ENCODE assay signal across 37 cellular contexts in genomic region chr6:117401799-117402198, GRCh38. TPM values are rescaled to one million over a fixed set of nuclear protein-coding genes. Genes with fewer than 3 reads are reported as not detected.
"Had no signal": no experiment of that assay in that cellular context is flagged by ENCODE, and none has a peak within 500 bp of the region (broad histone marks: within the 10 kb centered on the region; RNA-seq: fewer than 3 reads in every experiment).

No MANE protein-coding gene starts in this region.

- H3K36me3 Mint-ChIP-seq: activated naive CD4-positive, alpha-beta T cell treated with anti-CD3 and anti-CD28 coated beads, Interleukin-2, amount 50 U/mL, for 24 hours; activated naive CD8-positive, alpha-beta T cell treated with anti-CD3 and anti-CD28 coated beads for 36 hours had no signal

- ATAC-seq: activated CD4-positive, CD25-positive, alpha-beta regulatory T cell treated with anti-CD3 and anti-CD28 coated beads, Interleukin-2, amount 50 U/mL, for 24 hours; activated CD8-positive, alpha-beta T cell treated with anti-CD3 and anti-CD28 coated beads for 36 hours; activated naive CD8-positive, alpha-beta T cell treated with anti-CD3 and anti-CD28 coated beads, Interleukin-2, amount 50 U/mL, for 24 hours; activated T-cell treated with anti-CD3 and anti-CD28 coated beads, Interleukin-2, amount 50 U/mL, for 4 hours; activated T-helper 17 cell treated with anti-CD3 and anti-CD28 coated beads, Interleukin-2, amount 50 U/mL, for 72 hours; body of pancreas; gastroesophageal sphincter; heart right ventricle; T-helper 17 cell had no signal

- H3K9me3 Mint-ChIP-seq: activated B cell treated with CpG ODN at 0.5 μM for 24 hours; activated CD8-positive, alpha-beta T cell treated with anti-CD3 and anti-CD28 coated beads for 36 hours; activated naive CD4-positive, alpha-beta T cell treated with anti-CD3 and anti-CD28 coated beads for 36 hours; activated naive CD4-positive, alpha-beta T cell treated with anti-CD3 and anti-CD28 coated beads, Interleukin-2, amount 50 U/mL, for 24 hours; activated naive CD8-positive, alpha-beta T cell treated with anti-CD3 and anti-CD28 coated beads for 36 hours; activated naive CD8-positive, alpha-beta T cell treated with anti-CD3 and anti-CD28 coated beads, Interleukin-2, amount 50 U/mL, for 24 hours; activated T-cell treated with anti-CD3 and anti-CD28 coated beads, Interleukin-2, amount 50 U/mL, for 4 hours; activated T-helper 17 cell treated with anti-CD3 and anti-CD28 coated beads, Interleukin-2, amount 50 U/mL, for 72 hours; T-helper 2 cell treated with Interferon-gamma antibody and Interleukin-4, amounts not matched to agents 5 μg/mL and 100 μg/mL, for 36 hours had no signal

- FAIRE-seq: endometrium, endothelial cell of umbilical vein had no signal

- H3K27ac Mint-ChIP-seq: activated B cell treated with CpG ODN at 0.5 μM for 24 hours; activated CD8-positive, alpha-beta T cell treated with anti-CD3 and anti-CD28 coated beads for 36 hours; activated naive CD4-positive, alpha-beta T cell treated with anti-CD3 and anti-CD28 coated beads for 36 hours; activated naive CD4-positive, alpha-beta T cell treated with anti-CD3 and anti-CD28 coated beads, Interleukin-2, amount 50 U/mL, for 24 hours; activated naive CD8-positive, alpha-beta T cell treated with anti-CD3 and anti-CD28 coated beads for 36 hours; activated naive CD8-positive, alpha-beta T cell treated with anti-CD3 and anti-CD28 coated beads, Interleukin-2, amount 50 U/mL, for 24 hours; activated T-helper 17 cell treated with anti-CD3 and anti-CD28 coated beads, Interleukin-2, amount 50 U/mL, for 72 hours; T-helper 17 cell; T-helper 2 cell treated with Interferon-gamma antibody and Interleukin-4, amounts not matched to agents 5 μg/mL and 100 μg/mL, for 36 hours had no signal

- H3K4me1 Mint-ChIP-seq: activated B cell treated with CpG ODN at 0.5 μM for 24 hours; activated naive CD4-positive, alpha-beta T cell treated with anti-CD3 and anti-CD28 coated beads, Interleukin-2, amount 50 U/mL, for 24 hours; activated naive CD8-positive, alpha-beta T cell treated with anti-CD3 and anti-CD28 coated beads for 36 hours; activated naive CD8-positive, alpha-beta T cell treated with anti-CD3 and anti-CD28 coated beads, Interleukin-2, amount 50 U/mL, for 24 hours; activated T-helper 17 cell treated with anti-CD3 and anti-CD28 coated beads, Interleukin-2, amount 50 U/mL, for 72 hours; T-helper 17 cell had no signal

- H3K27me3 ChIP-seq: adrenal gland, body of pancreas, cardiac muscle cell, esophagus squamous epithelium, gastroesophageal sphincter, heart right ventricle had no signal

- H3K27me3 Mint-ChIP-seq: activated B cell treated with CpG ODN at 0.5 μM for 24 hours; activated T-helper 17 cell treated with anti-CD3 and anti-CD28 coated beads, Interleukin-2, amount 50 U/mL, for 72 hours had no signal

- H3K27ac ChIP-seq: adrenal gland, body of pancreas, cardiac muscle cell, epithelial cell of prostate, esophagus squamous epithelium, gastroesophageal sphincter, heart right ventricle, WERI-Rb-1 had no signal

- H3K9me3 ChIP-seq: adrenal gland, body of pancreas, esophagus squamous epithelium, gastroesophageal sphincter, heart right ventricle had no signal

- H3K4me1 ChIP-seq: adrenal gland, body of pancreas, esophagus squamous epithelium, gastroesophageal sphincter had no signal

- H3K4me3 ChIP-seq: adrenal gland, body of pancreas, cardiac muscle cell, esophagus squamous epithelium, gastroesophageal sphincter, heart right ventricle had no signal

- DNase-seq: activated B cell treated with CpG ODN at 0.5 μM for 24 hours; activated CD4-positive, alpha-beta T cell treated with anti-CD3 and anti-CD28 coated beads for 48 hours; activated CD4-positive, alpha-beta T cell treated with anti-CD3 and anti-CD28 coated beads, Interleukin-2, amount 50 U/mL, for 1 hour; activated CD4-positive, alpha-beta T cell treated with anti-CD3 and anti-CD28 coated beads, Interleukin-2, amount 50 U/mL, for 48 hours; activated CD8-positive, alpha-beta memory T cell treated with anti-CD3 and anti-CD28 coated beads for 24 hours; activated CD8-positive, alpha-beta T cell treated with anti-CD3 and anti-CD28 coated beads for 36 hours; activated effector memory CD4-positive, alpha-beta T cell treated with anti-CD3 and anti-CD28 coated beads, Interleukin-2, amount 50 U/mL, for 16 hours; activated naive CD4-positive, alpha-beta T cell treated with anti-CD3 and anti-CD28 coated beads for 36 hours; activated naive CD8-positive, alpha-beta T cell treated with anti-CD3 and anti-CD28 coated beads for 36 hours; activated naive CD8-positive, alpha-beta T cell treated with anti-CD3 and anti-CD28 coated beads, Interleukin-2, amount 50 U/mL, for 24 hours; activated T-cell treated with anti-CD3 and anti-CD28 coated beads, Interleukin-2, amount 50 U/mL, for 4 hours; adrenal gland; amygdala; aorta; body of pancreas; central memory CD4-positive, alpha-beta T cell; cortex of kidney; dermis blood vessel endothelial cell; effector CD4-positive, alpha-beta T cell; esophagus squamous epithelium; foreskin melanocyte; heart right ventricle; T-helper 1 cell; T-helper 17 cell; T1000; WERI-Rb-1 had no signal

- H3K36me3 ChIP-seq: adrenal gland, cardiac muscle cell, esophagus squamous epithelium, gastroesophageal sphincter, heart right ventricle, WERI-Rb-1 had no signal

- H3K4me3 Mint-ChIP-seq: activated B cell treated with CpG ODN at 0.5 μM for 24 hours; activated CD8-positive, alpha-beta T cell treated with anti-CD3 and anti-CD28 coated beads for 36 hours; activated naive CD4-positive, alpha-beta T cell treated with anti-CD3 and anti-CD28 coated beads for 36 hours; activated naive CD4-positive, alpha-beta T cell treated with anti-CD3 and anti-CD28 coated beads, Interleukin-2, amount 50 U/mL, for 24 hours; activated naive CD8-positive, alpha-beta T cell treated with anti-CD3 and anti-CD28 coated beads for 36 hours; activated naive CD8-positive, alpha-beta T cell treated with anti-CD3 and anti-CD28 coated beads, Interleukin-2, amount 50 U/mL, for 24 hours; activated T-cell treated with anti-CD3 and anti-CD28 coated beads, Interleukin-2, amount 50 U/mL, for 4 hours; activated T-helper 17 cell treated with anti-CD3 and anti-CD28 coated beads, Interleukin-2, amount 50 U/mL, for 72 hours; T-helper 17 cell; T-helper 2 cell treated with Interferon-gamma antibody and Interleukin-4, amounts not matched to agents 5 μg/mL and 100 μg/mL, for 36 hours had no signal

RNA-seq across cellular contexts. Expression of gene ROS1, which starts 23.9 kb away (rescaled TPM):
- total RNA-seq: activated B cell treated with CpG ODN at 0.5 μM for 24 hours; activated CD8-positive, alpha-beta T cell treated with anti-CD3 and anti-CD28 coated beads for 36 hours; activated naive CD4-positive, alpha-beta T cell treated with anti-CD3 and anti-CD28 coated beads for 36 hours; activated naive CD8-positive, alpha-beta T cell treated with anti-CD3 and anti-CD28 coated beads for 36 hours; activated T-helper 17 cell treated with anti-CD3 and anti-CD28 coated beads, Interleukin-2, amount 50 U/mL, for 72 hours; body of pancreas; cardiac muscle cell; cerebellum; endothelial cell of umbilical vein; esophagus squamous epithelium; T-helper 17 cell had no signal
- polyA plus RNA-seq: adrenal gland, aorta, cardiac muscle cell, endothelial cell of umbilical vein, esophagus, heart right ventricle had no signal
